Comparison of ENCODE assay signal across 29 cellular contexts in the genomic region with DNA sequence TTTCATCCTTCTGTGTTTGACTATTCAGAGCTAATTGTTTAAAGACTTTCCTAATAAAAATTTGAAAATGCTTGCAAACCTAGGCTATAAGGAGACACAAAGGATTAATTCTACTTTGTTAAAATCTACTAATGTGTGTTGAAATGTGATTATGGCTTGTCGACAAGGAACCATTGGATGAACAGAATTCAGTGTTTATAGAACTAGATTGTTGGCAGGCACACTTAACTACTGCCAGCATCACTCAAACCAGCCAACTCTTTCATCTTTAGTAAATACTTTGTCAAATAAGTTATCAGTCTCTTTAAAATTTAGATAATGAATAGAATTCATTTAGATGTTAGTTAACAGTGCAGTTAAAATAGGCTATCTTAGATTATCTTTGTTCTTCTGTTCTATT.
"Had no signal": no experiment of that assay in that cellular context is flagged by ENCODE, and none has a peak within 500 bp of the region (broad histone marks: within the 10 kb centered on the region; RNA-seq: fewer than 3 reads in every experiment).

No MANE protein-coding gene starts in this region.

- H3K27me3 Mint-ChIP-seq: memory B cell; naive thymus-derived CD8-positive, alpha-beta T cell; stimulated activated memory B cell treated with anti-CD40 and anti-IgM and Interleukin-4, amounts not matched to agents 10 μg/mL and 1 μg/mL and 100 μg/mL, for 72 hours had no signal

- H3K36me3 Mint-ChIP-seq: memory B cell; naive thymus-derived CD8-positive, alpha-beta T cell; stimulated activated memory B cell treated with anti-CD40 and anti-IgM and Interleukin-4, amounts not matched to agents 10 μg/mL and 1 μg/mL and 100 μg/mL, for 72 hours had no signal

- H3K4me3 ChIP-seq: dorsolateral prefrontal cortex, gastrocnemius medialis, lung, ovary, psoas muscle, skin epidermis, spleen, testis, tibial artery, upper lobe of left lung had no signal

- H3K9me3 ChIP-seq: gastrocnemius medialis, ovary, psoas muscle, spleen, testis, tibial artery, upper lobe of left lung had no signal

- H3K4me3 Mint-ChIP-seq: memory B cell; naive thymus-derived CD8-positive, alpha-beta T cell; nephron progenitor cell; stimulated activated memory B cell treated with anti-CD40 and anti-IgM and Interleukin-4, amounts not matched to agents 10 μg/mL and 1 μg/mL and 100 μg/mL, for 72 hours had no signal

- H3K27ac Mint-ChIP-seq: memory B cell; naive thymus-derived CD8-positive, alpha-beta T cell; nephron progenitor cell; stimulated activated memory B cell treated with anti-CD40 and anti-IgM and Interleukin-4, amounts not matched to agents 10 μg/mL and 1 μg/mL and 100 μg/mL, for 72 hours had no signal

- ATAC-seq: esophagus mucosa; gastrocnemius medialis; naive thymus-derived CD8-positive, alpha-beta T cell; psoas muscle; right cardiac atrium; stimulated activated memory B cell treated with anti-CD40 and anti-IgM and Interleukin-4, amounts not matched to agents 10 μg/mL and 1 μg/mL and 100 μg/mL, for 72 hours; stimulated activated naive CD8-positive, alpha-beta T cell treated with anti-CD3 and anti-CD28 coated beads, Interleukin-15, Interleukin-2, amounts not matched to agents 100 U/mL and 50 U/mL, for 24 hours had no signal

- H3K4me1 Mint-ChIP-seq: nephron progenitor cell had no signal

- FAIRE-seq: colon, keratinocyte, urothelium cell line had no signal

- DNase-seq: dorsolateral prefrontal cortex; effector CD4-positive, alpha-beta T cell; foreskin fibroblast; gastrocnemius medialis; head of caudate nucleus; midbrain; naive thymus-derived CD8-positive, alpha-beta T cell; nephron progenitor cell; occipital lobe; ovary; posterior cingulate gyrus; psoas muscle; right cardiac atrium; spleen; stimulated activated CD4-positive, alpha-beta T cell treated with anti-CD3 and anti-CD28 coated beads, Interleukin-4, amount 100 ng/mL, for 4 hours; stimulated activated naive CD8-positive, alpha-beta T cell treated with anti-CD3 and anti-CD28 coated beads, Interleukin-15, Interleukin-2, amounts not matched to agents 100 U/mL and 50 U/mL, for 24 hours; substantia nigra; testis; tibial artery; upper lobe of left lung had no signal

- H3K27ac ChIP-seq: dorsolateral prefrontal cortex, epithelial cell of prostate, gastrocnemius medialis, ovary, psoas muscle, skin epidermis, spleen, testis, tibial artery, upper lobe of left lung had no signal

- H3K27me3 ChIP-seq: dorsolateral prefrontal cortex, gastrocnemius medialis, ovary, spleen, testis, tibial artery, upper lobe of left lung had no signal

- H3K4me1 ChIP-seq: gastrocnemius medialis, testis, tibial artery had no signal

- H3K36me3 ChIP-seq: gastrocnemius medialis, ovary, spleen, tibial artery, upper lobe of left lung had no signal

- H3K9me3 Mint-ChIP-seq: memory B cell; naive thymus-derived CD8-positive, alpha-beta T cell; nephron progenitor cell; stimulated activated memory B cell treated with anti-CD40 and anti-IgM and Interleukin-4, amounts not matched to agents 10 μg/mL and 1 μg/mL and 100 μg/mL, for 72 hours had no signal
